Comparison of ENCODE assay signal across 8 cellular contexts in genomic region chr2:32010280-32010669, GRCh38. TPM values are rescaled to one million over a fixed set of nuclear protein-coding genes. Genes with fewer than 3 reads are reported as not detected.
A peak's percentile ranks its signal among the peaks of the same experiment; 100 is the strongest.
DNase-seq lines count a peak whose midpoint lies in the region; ATAC-seq and TF ChIP-seq lines count a peak whose summit lies in the region.
"Not testable (repeated sequence)": the region's sequence is repeated elsewhere in the genome, so short reads cannot be mapped to it uniquely, and the experiment has no call there.

No MANE protein-coding gene starts in this region.

- ATAC-seq in GM19043 (IDR thresholded peaks at IDR 0.05; ENCODE audit: low read depth, unreplicated experiment), result peak; percentile 46
- ATAC-seq in HG03064 (IDR thresholded peaks at IDR 0.05; ENCODE audit: low read depth, unreplicated experiment), result peak; percentile 49

- peaks cover 52% of the 10 kb centered on the region for H3K4me1 Mint-ChIP-seq in activated CD4-positive, alpha-beta T cell treated with anti-CD3 and anti-CD28 coated beads, Interleukin-2, amount 10 ng/mL, durations not matched to agents 7 days and 5 days

- TF ChIP-seq CTCF in AG04450 (IDR thresholded peaks at IDR 0.05; ENCODE audit: low read depth, low read length), result not testable (repeated sequence)

- peaks cover 22% of the 10 kb centered on the region for H3K36me3 Mint-ChIP-seq in activated CD4-positive, alpha-beta T cell treated with anti-CD3 and anti-CD28 coated beads, Interleukin-2, amount 10 ng/mL, durations not matched to agents 7 days and 5 days (ENCODE audit: low read depth)

- POLR2A ChIA-PET in AG04450 (lab: Yijun Ruan, JAX), result interaction anchor here (0.8 to 1.5 kb wide), 2 partner anchors 29 to 53 kb away, joined by 4 to 6 read pairs; partner anchors contain the start of genes DPY30 and SPAST
- POLR2A ChIA-PET in activated CD4-positive, alpha-beta T cell treated with anti-CD3 and anti-CD28 coated beads, Interleukin-2, amount 10 ng/mL, durations not matched to agents 7 days and 5 days (lab: Charles Lee), result interaction anchor here (1.6 kb wide), 1 partner anchor 155 kb away, joined by 4 read pairs; the partner anchor contains the start of gene SLC30A6

- not testable (repeated sequence) for H3K27me3 Mint-ChIP-seq in activated CD4-positive, alpha-beta T cell treated with anti-CD3 and anti-CD28 coated beads, Interleukin-2, amount 10 ng/mL, durations not matched to agents 7 days and 5 days

- H3K27me3 ChIP-seq in AG04450 (ENCODE audit: control insufficient read depth, insufficient read depth, low read length); layer of hippocampus (ENCODE audit: control insufficient read depth, insufficient read depth, low read length): not testable (repeated sequence)

- H3K4me3 ChIP-seq in AG04450 (ENCODE audit: low read depth, low read length), result peak overlapping the region; percentile 84

- not testable (repeated sequence) for H3K27ac ChIP-seq in AG04450 (ENCODE audit: low read depth, low read length)
- H3K27ac ChIP-seq in layer of hippocampus (ENCODE audit: low read depth, low read length), result peak overlapping the region; percentile 57

- H3K9me3 Mint-ChIP-seq in activated CD4-positive, alpha-beta T cell treated with anti-CD3 and anti-CD28 coated beads, Interleukin-2, amount 10 ng/mL, durations not matched to agents 7 days and 5 days, result not testable (repeated sequence)

- H3K27ac Mint-ChIP-seq in activated CD4-positive, alpha-beta T cell treated with anti-CD3 and anti-CD28 coated beads, Interleukin-2, amount 10 ng/mL, durations not matched to agents 7 days and 5 days, result peak overlapping the region; percentile 84

- CTCF ChIA-PET in AG04450 (lab: Charles Lee); activated CD4-positive, alpha-beta T cell treated with anti-CD3 and anti-CD28 coated beads, Interleukin-2, amount 10 ng/mL, durations not matched to agents 7 days and 5 days (lab: Charles Lee): not testable (repeated sequence)

- DNase-seq in AG04450 (ENCODE audit: low read depth, low spot score), result not testable (repeated sequence)
- DNase-seq in NCI-H748 (lab: John Stamatoyannopoulos, UW; ENCODE audit: unreplicated experiment), result peak; percentile 22
- peak; percentile 73 for DNase-seq in activated CD4-positive, alpha-beta T cell treated with anti-CD3 and anti-CD28 coated beads, Interleukin-2, amount 10 ng/mL, durations not matched to agents 7 days and 5 days
- peak; percentile 21 for DNase-seq in cerebellar cortex (ENCODE audit: low spot score)
- peak; percentile 30 to 51 (median 47) for DNase-seq in stimulated activated CD4-positive, alpha-beta T cell treated with anti-CD3 and anti-CD28 coated beads, Interleukin-12 subunit alpha, Interleukin-12 subunit beta, amount 100 ng/mL, for 48 hours (ENCODE audit: low read depth in 2 of 3, low spot score in 1 of 3)

- not testable (repeated sequence) for H3K9me3 ChIP-seq in AG04450 (ENCODE audit: control insufficient read depth, insufficient read depth, low read length)

- H3K4me3 Mint-ChIP-seq in activated CD4-positive, alpha-beta T cell treated with anti-CD3 and anti-CD28 coated beads, Interleukin-2, amount 10 ng/mL, durations not matched to agents 7 days and 5 days, result peak overlapping the region; percentile 52

RNA-seq across cellular contexts. Expression of gene MEMO1, which starts 0.5 kb away (rescaled TPM):
- 54.7 and 64.5 TPM in 2 replicates for polyA plus RNA-seq in AG04450 (2011; rRNA removed)
- 39.8 and 48.3 TPM in 2 replicates for polyA minus RNA-seq in AG04450 (2011; rRNA and poly(A)+ RNA removed)
- total RNA-seq in activated CD4-positive, alpha-beta T cell treated with anti-CD3 and anti-CD28 coated beads, Interleukin-2, amount 10 ng/mL, durations not matched to agents 7 days and 5 days, result 10 to 100 TPM; 50.1 to 52.3 TPM

RNA-seq across cellular contexts. Expression of gene DPY30, which starts 29.3 kb away (rescaled TPM):
- polyA plus RNA-seq in AG04450 (2011; rRNA removed), result 79.1 and 104 TPM in 2 replicates
- polyA minus RNA-seq in AG04450 (2011; rRNA and poly(A)+ RNA removed), result 20.4 and 22.3 TPM in 2 replicates
- total RNA-seq in activated CD4-positive, alpha-beta T cell treated with anti-CD3 and anti-CD28 coated beads, Interleukin-2, amount 10 ng/mL, durations not matched to agents 7 days and 5 days, result 10 to 100 TPM; 58.2 to 64.6 TPM

RNA-seq across cellular contexts. Expression of gene SPAST, which starts 53.1 kb away (rescaled TPM):
- polyA plus RNA-seq in AG04450 (2011; rRNA removed), result 12.6 and 17.4 TPM in 2 replicates
- polyA minus RNA-seq in AG04450 (2011; rRNA and poly(A)+ RNA removed), result 8.5 and 16.7 TPM in 2 replicates
- 10 to 100 TPM; 22.4 to 25.2 TPM for total RNA-seq in activated CD4-positive, alpha-beta T cell treated with anti-CD3 and anti-CD28 coated beads, Interleukin-2, amount 10 ng/mL, durations not matched to agents 7 days and 5 days
